In the genomic region with DNA sequence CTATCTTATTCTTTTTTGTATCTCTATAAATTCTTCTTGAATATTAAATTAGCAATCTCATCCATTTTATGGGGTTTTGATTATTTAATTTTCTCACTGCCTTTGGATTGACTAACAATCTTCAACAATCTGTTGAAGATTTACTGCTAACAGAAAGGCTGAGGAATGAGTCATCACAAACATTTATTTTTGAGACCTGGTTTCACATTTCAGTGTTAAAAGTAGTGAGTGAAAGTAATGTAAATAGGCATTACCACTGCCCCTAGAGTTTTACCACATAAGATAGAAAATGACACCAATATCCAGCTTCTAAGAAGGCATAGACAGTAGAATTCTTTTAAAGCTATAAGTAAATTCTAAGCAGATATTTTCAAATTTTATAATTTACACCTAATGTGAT, we compare ENCODE assay signal across 26 cellular contexts.
DNase-seq lines count a peak whose midpoint lies in the region; ATAC-seq and TF ChIP-seq lines count a peak whose summit lies in the region.
"Had no signal": no experiment of that assay in that cellular context is flagged by ENCODE, and none has a peak within 500 bp of the region (broad histone marks: within the 10 kb centered on the region; RNA-seq: fewer than 3 reads in every experiment).

No MANE protein-coding gene starts in this region.

- no peaks in the 10 kb centered on the region for H3K27me3 ChIP-seq in left lung
- H3K27me3 ChIP-seq: esophagus squamous epithelium, pancreas, thyroid gland had no signal

- ATAC-seq in HG02642 (IDR thresholded peaks at IDR 0.05; ENCODE audit: poor library complexity, unreplicated experiment) = peak; percentile 58
- ATAC-seq in HG03442 (IDR thresholded peaks at IDR 0.05; ENCODE audit: unreplicated experiment) = peak; percentile 80
- no peak for ATAC-seq in GM19324 (IDR thresholded peaks at IDR 0.05; ENCODE audit: low FRiP score, unreplicated experiment)
- ATAC-seq in left lung = no peak
- ATAC-seq: activated CD8-positive, alpha-beta T cell treated with anti-CD3 and anti-CD28 coated beads, Interleukin-2, amount 10 ng/mL, durations not matched to agents 7 days and 5 days; activated T-cell treated with anti-CD3 and anti-CD28 coated beads, Interleukin-2, amount 50 U/mL, for 72 hours; HepG2; natural killer cell treated with Interleukin-12 subunit alpha and Interleukin-12 subunit beta and Interleukin-15 and Interleukin-18, amount 100 ng/mL, for 72 hours; pancreas; sciatic nerve had no signal

- H3K27ac ChIP-seq in left lung = no peak overlapping the region
- H3K27ac ChIP-seq: esophagus squamous epithelium, pancreas, thyroid gland had no signal

- peaks cover 20% of the 10 kb centered on the region for H3K9me3 Mint-ChIP-seq in activated T-helper 1 cell treated with anti-CD3 and anti-CD28 coated beads, Interleukin-12 subunit alpha, Interleukin-12 subunit beta, Interleukin-2, Interleukin-4 antibody, amounts not matched to agents 30 ng/mL and 10 ng/mL and 1 ng/mL, durations not matched to agents 14 hours and 24 hours and 36 hours

- no peaks in the 10 kb centered on the region for H3K36me3 Mint-ChIP-seq in activated T-helper 1 cell treated with anti-CD3 and anti-CD28 coated beads, Interleukin-12 subunit alpha, Interleukin-12 subunit beta, Interleukin-2, Interleukin-4 antibody, amounts not matched to agents 30 ng/mL and 10 ng/mL and 1 ng/mL, durations not matched to agents 14 hours and 24 hours and 36 hours (ENCODE audit: low read depth)
- H3K36me3 Mint-ChIP-seq: activated naive CD4-positive, alpha-beta T cell treated with anti-CD3 and anti-CD28 coated beads, Interleukin-2, amount 50 U/mL, for 24 hours had no signal

- intact Hi-C loops in left lung (cut with DNase I) = no loop called here
- intact Hi-C loops in activated T-helper 1 cell treated with anti-CD3 and anti-CD28 coated beads, Interleukin-12 subunit alpha, Interleukin-12 subunit beta, Interleukin-2, Interleukin-4 antibody, amounts not matched to agents 30 ng/mL and 10 ng/mL and 1 ng/mL, durations not matched to agents 14 hours and 24 hours and 36 hours (cut with micrococcal nuclease) = no loop called here

- TF ChIP-seq CTCF in left lung (IDR thresholded peaks at IDR 0.05) = no peak

- peaks cover 0 to 10% of the 10 kb centered on the region in 2 donors for H3K9me3 ChIP-seq in left lung
- H3K9me3 ChIP-seq: esophagus squamous epithelium, pancreas, SK-N-SH, thyroid gland had no signal

- H3K36me3 ChIP-seq in left lung = no peaks in the 10 kb centered on the region
- H3K36me3 ChIP-seq: esophagus squamous epithelium, pancreas, thyroid gland had no signal

- no peaks in the 10 kb centered on the region for H3K4me1 ChIP-seq in left lung
- H3K4me1 ChIP-seq: esophagus squamous epithelium, pancreas, thyroid gland had no signal

- H3K4me3 ChIP-seq in left lung = no peak overlapping the region
- H3K4me3 ChIP-seq: esophagus squamous epithelium, pancreas, thyroid gland had no signal

- no peaks in the 10 kb centered on the region for H3K4me1 Mint-ChIP-seq in activated T-helper 1 cell treated with anti-CD3 and anti-CD28 coated beads, Interleukin-12 subunit alpha, Interleukin-12 subunit beta, Interleukin-2, Interleukin-4 antibody, amounts not matched to agents 30 ng/mL and 10 ng/mL and 1 ng/mL, durations not matched to agents 14 hours and 24 hours and 36 hours (ENCODE audit: low read depth)
- H3K4me1 Mint-ChIP-seq: activated naive CD4-positive, alpha-beta T cell treated with anti-CD3 and anti-CD28 coated beads, Interleukin-2, amount 50 U/mL, for 24 hours had no signal

- no peak overlapping the region for H3K27ac Mint-ChIP-seq in activated T-helper 1 cell treated with anti-CD3 and anti-CD28 coated beads, Interleukin-12 subunit alpha, Interleukin-12 subunit beta, Interleukin-2, Interleukin-4 antibody, amounts not matched to agents 30 ng/mL and 10 ng/mL and 1 ng/mL, durations not matched to agents 14 hours and 24 hours and 36 hours
- H3K27ac Mint-ChIP-seq: activated CD8-positive, alpha-beta T cell treated with anti-CD3 and anti-CD28 coated beads, Interleukin-2, amount 10 ng/mL, durations not matched to agents 7 days and 5 days; activated naive CD4-positive, alpha-beta T cell treated with anti-CD3 and anti-CD28 coated beads, Interleukin-2, amount 50 U/mL, for 24 hours; activated T-cell treated with anti-CD3 and anti-CD28 coated beads, Interleukin-2, amount 50 U/mL, for 72 hours; mesothelial cell of epicardium; natural killer cell treated with Interleukin-12 subunit alpha and Interleukin-12 subunit beta and Interleukin-15 and Interleukin-18, amount 100 ng/mL, for 72 hours had no signal

- no peaks in the 10 kb centered on the region for H3K27me3 Mint-ChIP-seq in activated T-helper 1 cell treated with anti-CD3 and anti-CD28 coated beads, Interleukin-12 subunit alpha, Interleukin-12 subunit beta, Interleukin-2, Interleukin-4 antibody, amounts not matched to agents 30 ng/mL and 10 ng/mL and 1 ng/mL, durations not matched to agents 14 hours and 24 hours and 36 hours (ENCODE audit: insufficient read depth)
- H3K27me3 Mint-ChIP-seq: activated naive CD4-positive, alpha-beta T cell treated with anti-CD3 and anti-CD28 coated beads, Interleukin-2, amount 50 U/mL, for 24 hours; natural killer cell treated with Interleukin-12 subunit alpha and Interleukin-12 subunit beta and Interleukin-15 and Interleukin-18, amount 100 ng/mL, for 72 hours had no signal

- H3K4me3 Mint-ChIP-seq in activated T-helper 1 cell treated with anti-CD3 and anti-CD28 coated beads, Interleukin-12 subunit alpha, Interleukin-12 subunit beta, Interleukin-2, Interleukin-4 antibody, amounts not matched to agents 30 ng/mL and 10 ng/mL and 1 ng/mL, durations not matched to agents 14 hours and 24 hours and 36 hours = no peak overlapping the region
- H3K4me3 Mint-ChIP-seq: activated CD8-positive, alpha-beta T cell treated with anti-CD3 and anti-CD28 coated beads, Interleukin-2, amount 10 ng/mL, durations not matched to agents 7 days and 5 days; activated naive CD4-positive, alpha-beta T cell treated with anti-CD3 and anti-CD28 coated beads, Interleukin-2, amount 50 U/mL, for 24 hours; activated T-cell treated with anti-CD3 and anti-CD28 coated beads, Interleukin-2, amount 50 U/mL, for 72 hours; mesothelial cell of epicardium; natural killer cell treated with Interleukin-12 subunit alpha and Interleukin-12 subunit beta and Interleukin-15 and Interleukin-18, amount 100 ng/mL, for 72 hours had no signal

- DNase-seq in NCI-H2171 treated with DMSO at 0.1 percent for 48 hours (lab: John Stamatoyannopoulos, UW) = peak; percentile 24
- no peak for DNase-seq in NCI-H2171 (lab: John Stamatoyannopoulos, UW)
- DNase-seq in NCI-H526 (lab: John Stamatoyannopoulos, UW) = no peak
- DNase-seq in left lung = no peak
- no peak for DNase-seq in activated T-helper 1 cell treated with anti-CD3 and anti-CD28 coated beads, Interleukin-12 subunit alpha, Interleukin-12 subunit beta, Interleukin-2, Interleukin-4 antibody, amounts not matched to agents 30 ng/mL and 10 ng/mL and 1 ng/mL, durations not matched to agents 14 hours and 24 hours and 36 hours (ENCODE audit: low spot score)
- DNase-seq: 8988T; activated CD4-positive, CD25-positive, alpha-beta regulatory T cell; activated CD8-positive, alpha-beta T cell treated with anti-CD3 and anti-CD28 coated beads, Interleukin-2, amount 10 ng/mL, durations not matched to agents 7 days and 5 days; activated T-cell treated with anti-CD3 and anti-CD28 coated beads, Interleukin-2, amount 50 U/mL, for 72 hours; cerebellar nuclear complex; effector CD8-positive, alpha-beta T cell; esophagus squamous epithelium; GOT3; NK-92 treated with Interleukin-12 subunit alpha and Interleukin-12 subunit beta, amount 100 ng/mL, for 24 hours; pancreas; SK-N-SH; stimulated activated naive CD4-positive, alpha-beta T cell; thyroid gland had no signal

Comparison
In these comparisons a context has a peak if more than half of its experiments do, and no peak if none do; other contexts are left out.
1. ATAC-seq: peak in HG02642 (single experiment) and HG03442 (single experiment); none in GM19324 (single experiment) and left lung (single experiment).